In the genomic region with DNA sequence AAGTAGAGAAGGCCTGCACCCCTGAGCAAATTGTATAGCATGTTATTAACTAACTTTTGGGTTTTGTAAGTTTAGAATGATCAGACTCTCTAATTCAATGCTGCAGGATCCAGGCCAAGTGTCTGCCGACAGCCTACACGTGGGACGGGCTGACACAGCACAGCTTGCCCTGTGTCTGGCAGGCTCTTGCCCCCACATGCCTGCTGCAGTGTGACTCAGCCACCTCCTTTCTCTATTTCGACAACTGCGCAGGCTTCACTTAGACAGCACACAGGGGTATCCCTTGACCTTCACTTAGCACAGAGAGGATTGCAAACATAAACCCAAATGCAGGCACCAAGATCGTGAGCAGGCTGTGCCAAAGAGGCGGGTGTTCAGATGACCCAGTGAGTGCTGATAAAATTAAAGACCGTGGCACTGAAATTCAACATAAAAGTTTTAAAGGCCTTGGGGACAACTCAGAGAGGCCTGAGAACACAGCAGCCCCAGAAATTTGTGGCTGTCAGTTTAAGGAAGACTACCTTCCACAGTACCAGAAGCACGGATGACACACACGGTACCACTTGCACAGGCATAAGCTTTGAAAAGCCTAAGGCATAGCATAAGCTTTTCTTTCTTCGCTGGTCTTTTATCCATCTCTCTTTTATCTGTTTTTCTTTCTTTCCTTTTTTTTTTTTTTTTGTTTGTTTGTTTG, we compare ENCODE assay signal across 1 cellular context.
TF ChIP-seq lines count a peak whose summit lies in the region.

No MANE protein-coding gene starts in this region.

TF ChIP-seq in HepG2, 621 proteins besides CTCF, POLR2A, EP300 and RAD21 (continued from another document):
- TF ChIP-seq ZFYVE20 (CRISPR knock-in tag; IDR thresholded peaks at IDR 0.05; ENCODE audit: borderline replicate concordance, low read depth) = no peak
- TF ChIP-seq, protein P1, sequence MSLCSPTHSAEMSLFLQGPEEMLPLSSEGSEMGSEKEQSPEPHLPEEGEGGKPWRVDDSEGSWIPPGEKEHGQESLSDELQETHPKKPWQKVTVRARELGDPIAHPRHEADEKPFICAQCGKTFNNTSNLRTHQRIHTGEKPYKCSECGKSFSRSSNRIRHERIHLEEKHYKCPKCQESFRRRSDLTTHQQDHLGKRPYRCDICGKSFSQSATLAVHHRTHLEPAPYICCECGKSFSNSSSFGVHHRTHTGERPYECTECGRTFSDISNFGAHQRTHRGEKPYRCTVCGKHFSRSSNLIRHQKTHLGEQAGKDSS (CRISPR knock-in tag; IDR thresholded peaks at IDR 0.05; ENCODE audit: borderline replicate concordance, low read depth) = no peak
- no peak for TF ChIP-seq ZSCAN31 (CRISPR knock-in tag; IDR thresholded peaks at IDR 0.05; ENCODE audit: low read depth)
- TF ChIP-seq SRSF9 (IDR thresholded peaks at IDR 0.05; ENCODE audit: borderline replicate concordance, insufficient read depth, low read depth, low read length, poor library complexity, severe bottlenecking) = no peak
